12 cellular contexts compared by ENCODE assay signal in genomic region chr6:139240161-139241010, GRCh38. TPM values are rescaled to one million over a fixed set of nuclear protein-coding genes. Genes with fewer than 3 reads are reported as not detected.
DNase-seq lines count a peak whose midpoint lies in the region; ATAC-seq, FAIRE-seq and TF ChIP-seq lines count a peak whose summit lies in the region.
"Had no signal": no experiment of that assay in that cellular context is flagged by ENCODE, and none has a peak within 500 bp of the region (broad histone marks: within the 10 kb centered on the region; RNA-seq: fewer than 3 reads in every experiment).

No MANE protein-coding gene starts in this region.

- H3K36me3 ChIP-seq in pancreas: no peaks in the 10 kb centered on the region

- FAIRE-seq in pancreas (lab: Jason Lieb, UNC): no peak

- WGBS in pancreas, 2 donors: 25 to 34% methylated on average over 2 of the region's 2 CpGs

- ATAC-seq in pancreas (peak in 3 of 4 donors; percentile 37 to 62 (median 57)), GM21360 (IDR thresholded peaks at IDR 0.05; ENCODE audit: unreplicated experiment) (no peak)
- ATAC-seq in activated CD4-positive, CD25-positive, alpha-beta regulatory T cell treated with anti-CD3 and anti-CD28 coated beads, Interleukin-2, amount 50 U/mL, for 24 hours: no peak

- no peaks in the 10 kb centered on the region for H3K9me3 ChIP-seq in pancreas

- H3K4me3 ChIP-seq in cardiac fibroblast (replicated peaks in 1 of 2; ENCODE audit: low read depth in 2 of 2, low read length in 2 of 2) (no peak overlapping the region), pancreas (no peak overlapping the region)

- TF ChIP-seq CTCF in cardiac fibroblast (IDR thresholded peaks at IDR 0.05; ENCODE audit: low read depth, low read length): no peak
- TF ChIP-seq CTCF in pancreas (IDR thresholded peaks at IDR 0.05): no peak

- no peaks in the 10 kb centered on the region for H3K27me3 ChIP-seq in pancreas

- DNase-seq in DMS53 treated with DMSO at 0.1 percent for 48 hours (lab: John Stamatoyannopoulos, UW; ENCODE audit: unreplicated experiment) (peak; percentile 39), NCI-H2081 (lab: John Stamatoyannopoulos, UW) (peak; percentile 41 to 81), cardiac fibroblast (ENCODE audit: low read depth in 2 of 2) (peak; percentile 77 to 89), pancreas (peak in 1 of 6 donors; percentile 12)
- no peak for DNase-seq in activated CD4-positive, alpha-beta T cell treated with anti-CD3 and anti-CD28 coated beads for 4 hours
- DNase-seq in stimulated activated CD4-positive, alpha-beta T cell treated with anti-CD3 and anti-CD28 coated beads, Interleukin-1b, Interleukin-23, amount 100 ng/mL, for 48 hours: no peak
- DNase-seq: activated CD4-positive, CD25-positive, alpha-beta regulatory T cell treated with anti-CD3 and anti-CD28 coated beads, Interleukin-2, amount 50 U/mL, for 72 hours; NCI-H1048; stimulated activated CD8-positive, alpha-beta memory T cell treated with anti-CD3 and anti-CD28 coated beads, Interleukin-4, amount 100 ng/mL, for 48 hours had no signal

- intact Hi-C loops in pancreas (cut with DNase I): no loop called here

- no peaks in the 10 kb centered on the region for H3K4me1 ChIP-seq in pancreas

- no peak overlapping the region for H3K27ac ChIP-seq in pancreas

RNA-seq across cellular contexts. Expression of gene TXLNB, which starts 51.4 kb away (rescaled TPM):
- total RNA-seq in pancreas: under 1 TPM in 5 of 6 donors, not detected in 1; 0.03 to 0.47 (median 0.05) TPM
- polyA plus RNA-seq in pancreas: under 1 TPM; 0.08 to 0.09 TPM
- polyA plus RNA-seq: neural cell had no signal

Comparison
In these comparisons a context has a peak if more than half of its experiments do, and no peak if none do; other contexts are left out.
1. DNase-seq: peak in DMS53 treated with DMSO at 0.1 percent for 48 hours (single experiment), NCI-H2081 (2 of 2) and cardiac fibroblast (2 of 2); none in activated CD4-positive, alpha-beta T cell treated with anti-CD3 and anti-CD28 coated beads for 4 hours (0 of 2) and stimulated activated CD4-positive, alpha-beta T cell treated with anti-CD3 and anti-CD28 coated beads, Interleukin-1b, Interleukin-23, amount 100 ng/mL, for 48 hours (single experiment).
2. ATAC-seq: peak in pancreas (3 of 4); none in activated CD4-positive, CD25-positive, alpha-beta regulatory T cell treated with anti-CD3 and anti-CD28 coated beads, Interleukin-2, amount 50 U/mL, for 24 hours (0 of 2) and GM21360 (single experiment).